ENCODE assay signal across 20 cellular contexts in the genomic region with DNA sequence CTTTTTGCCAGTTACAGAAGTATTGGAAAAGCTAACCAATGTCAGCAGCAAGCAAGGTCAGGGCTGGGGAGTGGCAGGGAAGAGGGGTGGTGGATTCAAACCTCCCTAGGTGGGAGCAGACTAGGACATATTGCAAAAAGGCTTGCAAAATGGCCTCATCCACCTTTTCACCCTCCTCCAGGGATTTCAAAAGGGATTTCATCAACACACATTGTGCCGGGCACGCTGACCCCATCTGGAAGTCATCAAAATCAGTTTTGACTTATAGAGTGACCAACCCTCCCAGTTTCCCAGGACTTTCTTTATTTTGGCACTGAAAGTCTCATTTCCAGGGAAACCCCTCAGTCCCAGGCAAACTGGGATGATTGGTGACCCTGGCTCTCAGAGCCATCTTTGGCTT.
A peak's percentile ranks its signal among the peaks of the same experiment; 100 is the strongest.
DNase-seq lines count a peak whose midpoint lies in the region; ATAC-seq and TF ChIP-seq lines count a peak whose summit lies in the region.
"Had no signal": no experiment of that assay in that cellular context is flagged by ENCODE, and none has a peak within 500 bp of the region (broad histone marks: within the 10 kb centered on the region; RNA-seq: fewer than 3 reads in every experiment).

No MANE protein-coding gene starts in this region.

- H2BK5ac ChIP-seq in neuronal stem cell (ENCODE audit: low read length), result no peak overlapping the region

- H3K18ac ChIP-seq in neuronal stem cell (ENCODE audit: low read length), result no peak overlapping the region

- no peak overlapping the region for H3K27ac Mint-ChIP-seq in type B pancreatic cell
- H3K27ac Mint-ChIP-seq: CD4-positive, alpha-beta T cell had no signal

- H3K9me3 Mint-ChIP-seq in type B pancreatic cell, result no peaks in the 10 kb centered on the region
- H3K9me3 Mint-ChIP-seq: CD4-positive, alpha-beta T cell had no signal

- H2BK15ac ChIP-seq in neuronal stem cell (ENCODE audit: low read length), result no peak overlapping the region

- intact Hi-C loops in body of pancreas (cut with DNase I), result no loop called here

- H3K4ac ChIP-seq in neuronal stem cell (ENCODE audit: low read length), result no peak overlapping the region

- H3K27me3 ChIP-seq in body of pancreas (no peaks in the 10 kb centered on the region), neuronal stem cell (ENCODE audit: control insufficient read depth in 3 of 3, insufficient read depth in 3 of 3, low read depth in 1 of 3, low read length in 3 of 3) (peaks cover 0 to 11% (median 0%) of the 10 kb centered on the region in 3 experiments)
- H3K27me3 ChIP-seq: Peyer's patch had no signal

- no peak overlapping the region for H3K14ac ChIP-seq in neuronal stem cell (ENCODE audit: low read length)

- peaks cover 26% of the 10 kb centered on the region for H3K4me1 Mint-ChIP-seq in type B pancreatic cell (ENCODE audit: unreplicated experiment)

- H4K91ac ChIP-seq in neuronal stem cell (ENCODE audit: low read depth, low read length, poor library complexity), result no peak overlapping the region

- no peak overlapping the region for H3K23ac ChIP-seq in neuronal stem cell (ENCODE audit: low read depth, low read length, poor library complexity)

- no peak overlapping the region for H4K8ac ChIP-seq in neuronal stem cell (ENCODE audit: low read depth, low read length)

- H3K4me3 Mint-ChIP-seq in type B pancreatic cell, result peak overlapping the region; percentile 45
- H3K4me3 Mint-ChIP-seq: CD4-positive, alpha-beta T cell had no signal

- no peak overlapping the region for H2AK5ac ChIP-seq in neuronal stem cell (ENCODE audit: low read depth, low read length)

- H3K27ac ChIP-seq in body of pancreas (no peak overlapping the region), neuronal stem cell (replicated peaks; ENCODE audit: low read length) (no peak overlapping the region)
- H3K27ac ChIP-seq: A549, Peyer's patch had no signal

- TF ChIP-seq CTCF in type B pancreatic cell (conservative IDR thresholded peaks at IDR 0.05), result no peak
- TF ChIP-seq CTCF in body of pancreas (IDR thresholded peaks at IDR 0.05), result no peak

- no peak overlapping the region for H3K4me2 ChIP-seq in neuronal stem cell (ENCODE audit: insufficient read depth, low read length, poor library complexity, severe bottlenecking)
- H3K4me2 ChIP-seq: A549 had no signal

- DNase-seq in GM04503 (ENCODE audit: low read depth) (peak; percentile 31), brain pericyte (ENCODE audit: low read depth, low spot score) (peak; percentile 24), fibroblast of the conjunctiva (ENCODE audit: low read depth) (peak; percentile 31), type B pancreatic cell (ENCODE audit: extremely low spot score, unreplicated experiment) (no peak), body of pancreas (no peak), neuronal stem cell (ENCODE audit: low spot score) (no peak)
- DNase-seq: CD4-positive, alpha-beta T cell; DND-41; GF-D8; Karpas-422; MM.1S; NCI-H1417; NCI-H1930; NCI-H2171; NCI-H446 treated with DMSO at 0.1 percent for 48 hours; NCI-H774; Peyer's patch; SIG-M5 had no signal

- H3K27me3 Mint-ChIP-seq in type B pancreatic cell, result peaks cover 4% of the 10 kb centered on the region

- ATAC-seq in body of pancreas (no peak), HG03565 (IDR thresholded peaks at IDR 0.05; ENCODE audit: unreplicated experiment) (no peak)
- ATAC-seq: A549 had no signal

- H2BK12ac ChIP-seq in neuronal stem cell (ENCODE audit: low read length), result no peak overlapping the region

- H2BK120ac ChIP-seq in neuronal stem cell (ENCODE audit: low read depth, low read length), result no peak overlapping the region

- 69 to 72% methylated on average over 2 of the region's 2 CpGs for WGBS in body of pancreas, 2 donors
- WGBS in neuronal stem cell (ENCODE audit: extremely low coverage in 2 of 2, insufficient read length in 2 of 2, insufficient replicate concordance in 1 of 2), 2 donors, result no CpG with 5 or more reads among the region's 2 CpGs

- H3K79me1 ChIP-seq in neuronal stem cell (ENCODE audit: low read depth, low read length), result no peaks in the 10 kb centered on the region

- H3K4me1 ChIP-seq in body of pancreas, result no peaks in the 10 kb centered on the region
- peaks cover 0 to 3% of the 10 kb centered on the region in 2 donors for H3K4me1 ChIP-seq in neuronal stem cell (ENCODE audit: control insufficient read depth in 2 of 2, insufficient read depth in 1 of 2, low read depth in 1 of 2, low read length in 2 of 2)
- H3K4me1 ChIP-seq: Peyer's patch had no signal

- H3K9me3 ChIP-seq in body of pancreas (no peaks in the 10 kb centered on the region), neuronal stem cell (replicated peaks in 1 of 2; ENCODE audit: control insufficient read depth in 2 of 2, insufficient read depth in 1 of 2, low read depth in 1 of 2, low read length in 2 of 2) (no peaks in the 10 kb centered on the region)
- H3K9me3 ChIP-seq: Peyer's patch had no signal

- H3K4me3 ChIP-seq in body of pancreas (no peak overlapping the region), neuronal stem cell (ENCODE audit: low read length in 2 of 2) (no peak overlapping the region)
- H3K4me3 ChIP-seq: A549, Peyer's patch had no signal

- H2AFZ ChIP-seq in neuronal stem cell (ENCODE audit: low read length), result no peak overlapping the region

- no peak overlapping the region for H3K9ac ChIP-seq in neuronal stem cell (ENCODE audit: low read depth, low read length, poor library complexity)

- H3K36me3 Mint-ChIP-seq in type B pancreatic cell, result no peaks in the 10 kb centered on the region

- H3K36me3 ChIP-seq in body of pancreas (replicated peaks in 1 of 2; ENCODE audit: insufficient read depth in 1 of 2, low read depth in 2 of 2), result no peaks in the 10 kb centered on the region
- no peaks in the 10 kb centered on the region for H3K36me3 ChIP-seq in neuronal stem cell (replicated peaks in 1 of 2; ENCODE audit: control insufficient read depth in 2 of 2, insufficient read depth in 2 of 2, low read length in 2 of 2)
- H3K36me3 ChIP-seq: Peyer's patch had no signal

- TF ChIP-seq POLR2A in body of pancreas (IDR thresholded peaks at IDR 0.05), result no peak

Comparison
In these comparisons a context has a peak if more than half of its experiments do, and no peak if none do; other contexts are left out.
1. DNase-seq: peak in GM04503 (single experiment), brain pericyte (single experiment) and fibroblast of the conjunctiva (single experiment); none in type B pancreatic cell (single experiment), body of pancreas (0 of 4) and neuronal stem cell (single experiment).